1 cellular context compared by ENCODE assay signal in genomic region chr11:61460986-61461385, GRCh38.
TF ChIP-seq lines count a peak whose summit lies in the region.

No MANE protein-coding gene starts in this region.

TF ChIP-seq in GM23338, 12 proteins besides CTCF, POLR2A, EP300 and RAD21 (continued from another document):
- no peak for TF ChIP-seq ZNF462 (CRISPR knock-in tag; IDR thresholded peaks at IDR 0.05)
